3 cellular contexts compared by ENCODE assay signal in genomic region chr10:86377797-86378146, GRCh38. TPM values are rescaled to one million over a fixed set of nuclear protein-coding genes. Genes with fewer than 3 reads are reported as not detected.
"Had no signal": no experiment of that assay in that cellular context is flagged by ENCODE, and none has a peak within 500 bp of the region (broad histone marks: within the 10 kb centered on the region; RNA-seq: fewer than 3 reads in every experiment).

No MANE protein-coding gene starts in this region.

- H3K4me3 ChIP-seq: prostate gland had no signal

- H3K9me3 ChIP-seq: prostate gland had no signal

- H3K27ac ChIP-seq: brain microvascular endothelial cell, prostate gland had no signal

- H3K27me3 ChIP-seq: brain microvascular endothelial cell had no signal

- H3K4me1 ChIP-seq: prostate gland had no signal

- H3K36me3 ChIP-seq: brain microvascular endothelial cell, prostate gland had no signal

RNA-seq across cellular contexts. Expression of gene GRID1, which starts 11.2 kb away (rescaled TPM):
- total RNA-seq: activated naive CD8-positive, alpha-beta T cell treated with anti-CD3 and anti-CD28 coated beads, Interleukin-2, amount 10 ng/mL, durations not matched to agents 7 days and 5 days had no signal
